17 cellular contexts compared by ENCODE assay signal in genomic region chr4:122776916-122777315, GRCh38. TPM values are rescaled to one million over a fixed set of nuclear protein-coding genes. Genes with fewer than 3 reads are reported as not detected.
DNase-seq lines count a peak whose midpoint lies in the region; ATAC-seq, FAIRE-seq and TF ChIP-seq lines count a peak whose summit lies in the region.
"Had no signal": no experiment of that assay in that cellular context is flagged by ENCODE, and none has a peak within 500 bp of the region (broad histone marks: within the 10 kb centered on the region; RNA-seq: fewer than 3 reads in every experiment).

No MANE protein-coding gene starts in this region.

- H3K18ac ChIP-seq in IMR-90 (ENCODE audit: low read depth, low read length) = peak overlapping the region; percentile 89

- H3K4me2 ChIP-seq in IMR-90 (ENCODE audit: low read depth, low read length) = no peak overlapping the region

- no peak for ATAC-seq in IMR-90 (ENCODE audit: low read depth)
- ATAC-seq in HG03571 (IDR thresholded peaks at IDR 0.05; ENCODE audit: unreplicated experiment) = no peak
- no peak for ATAC-seq in HG02588 (IDR thresholded peaks at IDR 0.05; ENCODE audit: unreplicated experiment)
- ATAC-seq: activated CD8-positive, alpha-beta T cell treated with anti-CD3 and anti-CD28 coated beads, Interleukin-2, amount 10 ng/mL, durations not matched to agents 7 days and 5 days; gastroesophageal sphincter had no signal

- no peaks in the 10 kb centered on the region for H3K36me3 ChIP-seq in ACC112 (ENCODE audit: insufficient read depth, low read length)
- no peaks in the 10 kb centered on the region for H3K36me3 ChIP-seq in IMR-90 (ENCODE audit: control insufficient read depth, insufficient read depth, low read length)
- no peaks in the 10 kb centered on the region for H3K36me3 ChIP-seq in adipocyte (ENCODE audit: control insufficient read depth, insufficient read depth, low read length, severe bottlenecking)
- H3K36me3 ChIP-seq: gastroesophageal sphincter had no signal

- 0 out of 4 replicates have a peak, but pooled peaks cover 0 to 2% of the 10 kb centered on the region in 2 experiments for H3K79me1 ChIP-seq in IMR-90 (ENCODE audit: low read depth in 1 of 2, low read length in 2 of 2)

- H3K27me3 ChIP-seq in ACC112 (ENCODE audit: insufficient read depth, low read length) (no peaks in the 10 kb centered on the region), IMR-90 (ENCODE audit: control insufficient read depth, insufficient read depth, low read length) (no peaks in the 10 kb centered on the region), adipocyte (replicated peaks; ENCODE audit: control insufficient read depth, insufficient read depth, low read length) (no peaks in the 10 kb centered on the region)
- H3K27me3 ChIP-seq: gastroesophageal sphincter had no signal

- intact Hi-C loops in IMR-90 (cut with micrococcal nuclease) = no loop called here
- intact Hi-C loops in activated naive CD4-positive, alpha-beta T cell treated with anti-CD3 and anti-CD28 coated beads for 36 hours (cut with micrococcal nuclease) = no loop called here

- H3K14ac ChIP-seq in IMR-90 (replicated peaks; ENCODE audit: low read depth, low read length) = peak overlapping the region; percentile 85

- H3K9me1 ChIP-seq in IMR-90 (ENCODE audit: insufficient read depth, low read length) = peaks cover 4% of the 10 kb centered on the region; the same call in 1 of the 2 replicates

- H4K91ac ChIP-seq in IMR-90 (ENCODE audit: insufficient read depth, low read depth, low read length) = peak overlapping the region; percentile 74; the same call in 1 of the 2 replicates

- no peak overlapping the region for H3K9ac ChIP-seq in IMR-90 (ENCODE audit: low read depth, low read length)
- no peak overlapping the region for H3K9ac ChIP-seq in adipocyte (ENCODE audit: low read length)

- H3K4me3 ChIP-seq in ACC112 (ENCODE audit: low read depth, low read length) = no peak overlapping the region
- no peak overlapping the region for H3K4me3 ChIP-seq in IMR-90 (ENCODE audit: insufficient read depth, low read depth, low read length)
- no peak overlapping the region for H3K4me3 ChIP-seq in adipocyte (ENCODE audit: low read length)
- H3K4me3 ChIP-seq: gastroesophageal sphincter had no signal

- H3K4ac ChIP-seq in IMR-90 (ENCODE audit: low read depth, low read length) = peak overlapping the region; percentile 79

- peaks cover 4% of the 10 kb centered on the region for H3K27me3 Mint-ChIP-seq in activated naive CD4-positive, alpha-beta T cell treated with anti-CD3 and anti-CD28 coated beads for 36 hours (ENCODE audit: low read depth)

- FAIRE-seq in HTR-8/SVneo (lab: Jason Lieb, UNC) = no peak
- FAIRE-seq: H54 had no signal

- peak overlapping the region; percentile 55; the same call in 1 of the 2 replicates for H2AK5ac ChIP-seq in IMR-90 (ENCODE audit: low read depth, low read length)

- peak overlapping the region in 1 of 2 experiments; percentile 74; a peak in 2 of 4 replicates for H4K8ac ChIP-seq in IMR-90 (ENCODE audit: low read depth in 2 of 2, low read length in 2 of 2)

- dilution Hi-C loops in IMR-90 (cut with HindIII; ENCODE audit: low sequenced_read_pairs, unreplicated experiment) = no loop called here

- no peak overlapping the region for H3K4me3 Mint-ChIP-seq in activated naive CD4-positive, alpha-beta T cell treated with anti-CD3 and anti-CD28 coated beads for 36 hours
- H3K4me3 Mint-ChIP-seq: activated CD8-positive, alpha-beta T cell treated with anti-CD3 and anti-CD28 coated beads, Interleukin-2, amount 10 ng/mL, durations not matched to agents 7 days and 5 days had no signal

- H2BK120ac ChIP-seq in IMR-90 (ENCODE audit: low read depth, low read length) = peak overlapping the region; percentile 93

- H3K56ac ChIP-seq in IMR-90 (ENCODE audit: extremely low read depth, insufficient read depth, low read length) = no peak overlapping the region; the same call in 1 of the 2 replicates

- H3K36me3 Mint-ChIP-seq in activated naive CD4-positive, alpha-beta T cell treated with anti-CD3 and anti-CD28 coated beads for 36 hours (ENCODE audit: low read depth) = no peaks in the 10 kb centered on the region

- H3K4me1 Mint-ChIP-seq in activated naive CD4-positive, alpha-beta T cell treated with anti-CD3 and anti-CD28 coated beads for 36 hours (ENCODE audit: low read depth) = no peaks in the 10 kb centered on the region

- H2AFZ ChIP-seq in ACC112 (ENCODE audit: low read length, unreplicated experiment) (peak overlapping the region; percentile 63), IMR-90 (replicated peaks; ENCODE audit: low read length, poor library complexity) (no peak overlapping the region)

- no peaks in the 10 kb centered on the region for H3K9me3 Mint-ChIP-seq in activated naive CD4-positive, alpha-beta T cell treated with anti-CD3 and anti-CD28 coated beads for 36 hours

- peak overlapping the region; percentile 90; the same call in 1 of the 2 replicates for H3K23ac ChIP-seq in IMR-90 (ENCODE audit: low read depth, low read length)

- H2AK9ac ChIP-seq in IMR-90 (replicated peaks; ENCODE audit: low read depth, low read length, poor library complexity) = no peak overlapping the region

- WGBS in IMR-90 (ENCODE audit: extremely low coverage in 2 of 2, insufficient read length in 1 of 2), 2 experiments = no CpG with 5 or more reads among the region's 4 CpGs

- H2BK5ac ChIP-seq in IMR-90 (ENCODE audit: low read depth, low read length, poor library complexity, severe bottlenecking) = peak overlapping the region; percentile 72

- no peak for TF ChIP-seq POLR2A in IMR-90 (IDR thresholded peaks at IDR 0.05; ENCODE audit: low read depth, low read length)

- TF ChIP-seq CTCF in IMR-90 (conservative IDR thresholded peaks at IDR 0.05; ENCODE audit: low read depth, low read length) = no peak

- peak overlapping the region; percentile 75; the same call in 1 of the 2 replicates for H4K5ac ChIP-seq in IMR-90 (ENCODE audit: low read depth, low read length)

- POLR2A ChIA-PET in IMR-90 (lab: Charles Lee; ENCODE audit: unreplicated experiment) = no interaction called here

- DNase-seq in IMR-90 = no peak
- peak; percentile 55 for DNase-seq in adipocyte (ENCODE audit: low read depth)
- peak; percentile 47 for DNase-seq in fibroblast of the conjunctiva (ENCODE audit: low read depth)
- DNase-seq in HTR-8/SVneo (ENCODE audit: insufficient read length, low spot score) = no peak
- no peak for DNase-seq in activated naive CD4-positive, alpha-beta T cell treated with anti-CD3 and anti-CD28 coated beads for 36 hours
- DNase-seq: activated CD8-positive, alpha-beta T cell treated with anti-CD3 and anti-CD28 coated beads, Interleukin-2, amount 10 ng/mL, durations not matched to agents 7 days and 5 days; aorta; effector CD8-positive, alpha-beta T cell; mesendoderm; NCI-H2081 treated with DMSO at 0.1 percent for 48 hours; stimulated activated naive CD4-positive, alpha-beta T cell treated with Interleukin-2 at 50 U/mL for 16 hours had no signal

- no peaks in the 10 kb centered on the region for H4K20me1 ChIP-seq in IMR-90 (ENCODE audit: insufficient read depth, low read length)

- H3K27ac Mint-ChIP-seq in activated naive CD4-positive, alpha-beta T cell treated with anti-CD3 and anti-CD28 coated beads for 36 hours = no peak overlapping the region
- H3K27ac Mint-ChIP-seq: activated CD8-positive, alpha-beta T cell treated with anti-CD3 and anti-CD28 coated beads, Interleukin-2, amount 10 ng/mL, durations not matched to agents 7 days and 5 days had no signal

- CTCF ChIA-PET in IMR-90 (lab: Yijun Ruan, JAX) = interaction anchor here (0.8 kb wide), 1 partner anchor 13 kb away, joined by 3 read pairs; no protein-coding TSS in a partner anchor
- CTCF ChIA-PET in activated naive CD4-positive, alpha-beta T cell treated with anti-CD3 and anti-CD28 coated beads for 36 hours (lab: Charles Lee) = interaction anchor here (0.5 to 1.2 kb wide), 6 partner anchors 13 to 354 kb away, joined by 3 to 5 read pairs (median 3); partner anchors contain the start of gene BBS12

- TF ChIP-seq RAD21 in IMR-90 (IDR thresholded peaks at IDR 0.05; ENCODE audit: low read length) = no peak

- H2BK20ac ChIP-seq in IMR-90 (ENCODE audit: low read depth, low read length) = peak overlapping the region; percentile 90

- H3K9me3 ChIP-seq in IMR-90 (ENCODE audit: control insufficient read depth, insufficient read depth, low read length) (no peaks in the 10 kb centered on the region), adipocyte (ENCODE audit: control insufficient read depth, low read length) (no peaks in the 10 kb centered on the region)

- in situ Hi-C loops in IMR-90 (cut with MboI; ENCODE audit: low sequenced_read_pairs) = no loop called here

- H3K4me1 ChIP-seq in ACC112 (ENCODE audit: control insufficient read depth, insufficient read depth, low read length, unreplicated experiment) (peaks cover 50% of the 10 kb centered on the region), IMR-90 (ENCODE audit: control insufficient read depth, insufficient read depth, low read length) (peaks cover 16% of the 10 kb centered on the region), adipocyte (ENCODE audit: control insufficient read depth, insufficient read depth, low read length) (peaks cover 27% of the 10 kb centered on the region)

- H3K27ac ChIP-seq in ACC112 (ENCODE audit: low read depth, low read length) (peak overlapping the region; percentile 44), IMR-90 (ENCODE audit: insufficient read depth, low read length) (no peak overlapping the region)
- H3K27ac ChIP-seq: gastroesophageal sphincter, HL-60 had no signal

- H2BK15ac ChIP-seq in IMR-90 (ENCODE audit: low read depth, low read length) = peak overlapping the region; percentile 84

- no TSS peak for BruUV-seq in IMR-90 (replicated peaks; lab: Mats Ljungman, UMichigan)

- no peaks in the 10 kb centered on the region for H3K79me2 ChIP-seq in ACC112 (ENCODE audit: control insufficient read depth, insufficient read depth, low read length, unreplicated experiment)

TF ChIP-seq in IMR-90, 13 proteins besides CTCF, POLR2A, EP300 and RAD21 (continues in another document):
- TF ChIP-seq RFX5 (IDR thresholded peaks at IDR 0.05; ENCODE audit: low read depth, low read length) (no peak), RCOR1 (IDR thresholded peaks at IDR 0.05; ENCODE audit: insufficient replicate concordance, low read length) (no peak), MAZ (IDR thresholded peaks at IDR 0.05; ENCODE audit: borderline replicate concordance, low read depth, low read length) (no peak), CHD1 (IDR thresholded peaks at IDR 0.05; ENCODE audit: low read depth, low read length) (no peak)

RNA-seq across cellular contexts. Expression of gene BBS12, which starts 44.4 kb away (rescaled TPM):
- total RNA-seq in IMR-90 (2012; rRNA removed) = 5.0 and 5.9 TPM in 2 replicates
- 0.87 and 1.1 TPM in 2 replicates for polyA plus RNA-seq in IMR-90 (2012; rRNA removed)
- 0.27 and 0.43 TPM in 2 replicates for polyA plus RNA-seq in IMR-90 (2012; cell fraction: cytosol; rRNA removed)
- 0.04 and 0.46 TPM in 2 replicates for polyA plus RNA-seq in IMR-90 (2012; cell fraction: nucleus; rRNA removed; ENCODE audit: low replicate concordance)
- total RNA-seq in activated naive CD4-positive, alpha-beta T cell treated with anti-CD3 and anti-CD28 coated beads for 36 hours = 1 to 10 TPM; 1.7 to 2.2 TPM

RNA-seq across cellular contexts. Expression of gene FGF2, which starts 49.7 kb away (rescaled TPM):
- total RNA-seq in IMR-90 (2012; rRNA removed) = 27.1 and 54.4 TPM in 2 replicates
- polyA plus RNA-seq in IMR-90 (2012; rRNA removed) = 12.9 and 14.9 TPM in 2 replicates
- 1.9 and 5.8 TPM in 2 replicates for polyA plus RNA-seq in IMR-90 (2012; cell fraction: cytosol; rRNA removed)
- 6.7 and 13.7 TPM in 2 replicates for polyA plus RNA-seq in IMR-90 (2012; cell fraction: nucleus; rRNA removed; ENCODE audit: low replicate concordance)
- 1 to 10 TPM in 1 of 2 experiments, under 1 TPM in 1; 0.79 to 1.2 TPM for total RNA-seq in activated naive CD4-positive, alpha-beta T cell treated with anti-CD3 and anti-CD28 coated beads for 36 hours

Comparison
In these comparisons a context has a peak if more than half of its experiments do, and no peak if none do; other contexts are left out.
1. DNase-seq: peak in adipocyte (single experiment) and fibroblast of the conjunctiva (single experiment); none in IMR-90 (single experiment), HTR-8/SVneo (single experiment) and activated naive CD4-positive, alpha-beta T cell treated with anti-CD3 and anti-CD28 coated beads for 36 hours (single experiment).
2. RNA of gene FGF2, which starts 49.7 kb away (total RNA-seq): 27.1 to 54.4 TPM in IMR-90; 0.79 to 1.2 TPM in activated naive CD4-positive, alpha-beta T cell treated with anti-CD3 and anti-CD28 coated beads for 36 hours; every median in the first group is over 10 times any median in the second.